27 cellular contexts compared by ENCODE assay signal in the genomic region with DNA sequence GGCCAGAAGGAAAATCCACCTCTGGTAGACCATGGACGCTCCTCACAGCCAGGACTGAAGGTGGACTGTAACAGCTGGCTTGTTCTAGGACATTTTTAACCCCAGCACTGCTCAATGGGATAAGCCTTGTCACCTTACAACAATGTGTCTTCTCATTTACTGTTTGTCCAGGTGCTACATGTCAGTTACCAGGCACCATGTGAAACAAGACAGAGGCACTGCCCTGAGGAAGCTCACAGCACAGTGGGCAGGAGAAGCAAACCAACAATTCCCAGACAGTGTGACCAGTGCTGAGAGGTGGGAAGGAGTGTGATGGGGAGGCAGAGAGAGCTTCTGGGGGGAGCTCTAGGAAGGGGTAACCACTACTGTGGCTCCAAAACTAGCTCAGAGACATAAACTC. TPM values are rescaled to one million over a fixed set of nuclear protein-coding genes. Genes with fewer than 3 reads are reported as not detected.
DNase-seq lines count a peak whose midpoint lies in the region; ATAC-seq and TF ChIP-seq lines count a peak whose summit lies in the region.
"Had no signal": no experiment of that assay in that cellular context is flagged by ENCODE, and none has a peak within 500 bp of the region (broad histone marks: within the 10 kb centered on the region; RNA-seq: fewer than 3 reads in every experiment).

No MANE protein-coding gene starts in this region.

- no peak overlapping the region for H2BK120ac ChIP-seq in mesenchymal stem cell (ENCODE audit: low read depth, low read length)

- no peaks in the 10 kb centered on the region for H3K4me1 ChIP-seq in CD8-positive, alpha-beta T cell (ENCODE audit: insufficient read depth, low read length)
- H3K4me1 ChIP-seq in HEK293 (ENCODE audit: control insufficient read depth, insufficient read depth, low read length) (no peaks in the 10 kb centered on the region), body of pancreas (no peaks in the 10 kb centered on the region), mesenchymal stem cell (ENCODE audit: control insufficient read depth, insufficient read depth, low read depth, low read length) (peaks cover 23% of the 10 kb centered on the region)

- no peak overlapping the region for H4K91ac ChIP-seq in mesenchymal stem cell (ENCODE audit: low read length)

- H3K14ac ChIP-seq in mesenchymal stem cell (ENCODE audit: low read length in 2 of 2) = no peak overlapping the region

- CTCF ChIA-PET in CD8-positive, alpha-beta T cell (lab: Charles Lee) = interaction anchor here (1.4 kb wide), 1 partner anchor 11 kb away, joined by 7 read pairs; a partner anchor contains a TSS
- CTCF ChIA-PET in HEK293 (lab: Yijun Ruan, JAX) = interaction anchor here (1.0 to 3.8 kb wide), 2 partner anchors 10 to 860 kb away, joined by 3 to 15 read pairs; a partner anchor contains a TSS

- H3K23ac ChIP-seq in mesenchymal stem cell (ENCODE audit: low read length in 2 of 2) = no peak overlapping the region

- H3K4me1 Mint-ChIP-seq in CD8-positive, alpha-beta T cell (ENCODE audit: low read depth) = peaks cover 25% of the 10 kb centered on the region
- H3K4me1 Mint-ChIP-seq in activated naive CD8-positive, alpha-beta T cell (ENCODE audit: low read depth) = peaks cover 45% of the 10 kb centered on the region
- H3K4me1 Mint-ChIP-seq in nephron progenitor cell = peaks cover 11% of the 10 kb centered on the region

- no peaks in the 10 kb centered on the region for H3K27me3 ChIP-seq in CD8-positive, alpha-beta T cell (ENCODE audit: insufficient read depth, low read length)
- no peaks in the 10 kb centered on the region for H3K27me3 ChIP-seq in body of pancreas
- no peaks in the 10 kb centered on the region for H3K27me3 ChIP-seq in mesenchymal stem cell (ENCODE audit: control insufficient read depth in 1 of 2, insufficient read depth in 1 of 2, low read length in 2 of 2)
- H3K27me3 ChIP-seq: brain microvascular endothelial cell had no signal

- TF ChIP-seq POLR2A in body of pancreas (IDR thresholded peaks at IDR 0.05) = no peak

- H3K4ac ChIP-seq in mesenchymal stem cell (ENCODE audit: low read depth in 1 of 2, low read length in 2 of 2) = no peak overlapping the region

- peaks cover 92% of the 10 kb centered on the region for H3K36me3 Mint-ChIP-seq in CD8-positive, alpha-beta T cell
- H3K36me3 Mint-ChIP-seq in activated naive CD8-positive, alpha-beta T cell = peaks cover 8% of the 10 kb centered on the region
- H3K36me3 Mint-ChIP-seq in nephron progenitor cell (ENCODE audit: low read depth) = peaks cover 89% of the 10 kb centered on the region

- WGBS in body of pancreas, 2 donors = 94 to 100% methylated on average over 1 of the region's 1 CpG
- WGBS in mesenchymal stem cell = 100% methylated on average over 1 of the region's 1 CpG

- H2BK5ac ChIP-seq in mesenchymal stem cell (ENCODE audit: low read depth, low read length, poor library complexity, severe bottlenecking) = no peak overlapping the region

- H2AK5ac ChIP-seq in mesenchymal stem cell (ENCODE audit: low read length, severe bottlenecking) = no peak overlapping the region

- H4K8ac ChIP-seq in mesenchymal stem cell (ENCODE audit: low read length) = no peak overlapping the region

- no peak for TF ChIP-seq CTCF in CD8-positive, alpha-beta T cell (IDR thresholded peaks at IDR 0.05)
- TF ChIP-seq CTCF in HEK293 (tag by site-specific recombination; IDR thresholded peaks at IDR 0.05) (no peak), nephron progenitor cell (IDR thresholded peaks at IDR 0.05) (no peak), body of pancreas (IDR thresholded peaks at IDR 0.05) (no peak)

- H3K79me1 ChIP-seq in mesenchymal stem cell (replicated peaks; ENCODE audit: low read length, poor library complexity, severe bottlenecking) = peaks cover 27% of the 10 kb centered on the region

- H2BK12ac ChIP-seq in mesenchymal stem cell (ENCODE audit: low read length in 2 of 2) = no peak overlapping the region

- ATAC-seq in CD8-positive, alpha-beta T cell = no peak
- ATAC-seq in body of pancreas = no peak
- ATAC-seq: GM23338 had no signal

- H3K4me3 ChIP-seq in CD8-positive, alpha-beta T cell (ENCODE audit: low read depth, low read length) = no peak overlapping the region
- H3K4me3 ChIP-seq in HEK293 (ENCODE audit: low read depth, low read length) (no peak overlapping the region), body of pancreas (no peak overlapping the region), mesenchymal stem cell (ENCODE audit: insufficient read depth in 1 of 2, low read depth in 1 of 2, low read length in 2 of 2) (no peak overlapping the region)
- H3K4me3 ChIP-seq: GM23338, psoas muscle had no signal

- no peaks in the 10 kb centered on the region for H3K9me3 Mint-ChIP-seq in CD8-positive, alpha-beta T cell
- no peaks in the 10 kb centered on the region for H3K9me3 Mint-ChIP-seq in activated naive CD8-positive, alpha-beta T cell (ENCODE audit: low read depth)
- H3K9me3 Mint-ChIP-seq in nephron progenitor cell = no peaks in the 10 kb centered on the region
- H3K9me3 Mint-ChIP-seq: CD4-positive, CD25-positive, alpha-beta regulatory T cell; type B pancreatic cell had no signal

- no peaks in the 10 kb centered on the region for H3K27me3 Mint-ChIP-seq in CD8-positive, alpha-beta T cell (ENCODE audit: low read depth)
- H3K27me3 Mint-ChIP-seq in activated naive CD8-positive, alpha-beta T cell = no peaks in the 10 kb centered on the region
- H3K27me3 Mint-ChIP-seq in nephron progenitor cell (ENCODE audit: low read depth, poor library complexity) = no peaks in the 10 kb centered on the region
- H3K27me3 Mint-ChIP-seq: CD4-positive, CD25-positive, alpha-beta regulatory T cell; naive thymus-derived CD4-positive, alpha-beta T cell; type B pancreatic cell had no signal

- no peak overlapping the region for H2AFZ ChIP-seq in mesenchymal stem cell (ENCODE audit: low read depth, low read length)
- H2AFZ ChIP-seq: GM23338 had no signal

- no peak for DNase-seq in CD8-positive, alpha-beta T cell
- no peak for DNase-seq in nephron progenitor cell
- no peak for DNase-seq in body of pancreas
- DNase-seq in stimulated activated CD4-positive, alpha-beta T cell treated with anti-CD3 and anti-CD28 coated beads, Interleukin-2, amount 100 ng/mL, for 48 hours = no peak
- DNase-seq in mesenchymal stem cell = no peak
- DNase-seq: activated CD4-positive, alpha-beta T cell treated with anti-CD3 and anti-CD28 coated beads for 48 hours; brain microvascular endothelial cell; CD4-positive, CD25-positive, alpha-beta regulatory T cell; DMS 273 treated with DMSO at 0.1 percent for 48 hours; effector CD4-positive, alpha-beta T cell; erythroblast; head of caudate nucleus; midbrain; naive thymus-derived CD4-positive, alpha-beta T cell; NCI-H1048; NCI-H1694 treated with DMSO at 0.1 percent for 48 hours; NCI-H524 treated with DMSO at 0.1 percent for 48 hours; nucleus accumbens; psoas muscle; SHP77 treated with DMSO at 0.1 percent for 48 hours; T-helper 9 cell had no signal

- H3K9me3 ChIP-seq in CD8-positive, alpha-beta T cell (ENCODE audit: low read length) = no peaks in the 10 kb centered on the region
- no peaks in the 10 kb centered on the region for H3K9me3 ChIP-seq in HEK293 (ENCODE audit: control insufficient read depth, insufficient read depth, low read depth, low read length)
- no peaks in the 10 kb centered on the region for H3K9me3 ChIP-seq in body of pancreas
- no peaks in the 10 kb centered on the region for H3K9me3 ChIP-seq in mesenchymal stem cell (ENCODE audit: control insufficient read depth, low read length)
- H3K9me3 ChIP-seq: psoas muscle had no signal

- H2BK15ac ChIP-seq in mesenchymal stem cell (ENCODE audit: low read depth, poor library complexity, severe bottlenecking) = no peak overlapping the region

- no peak overlapping the region for H3K4me2 ChIP-seq in mesenchymal stem cell (ENCODE audit: low read length, poor library complexity, severe bottlenecking)
- H3K4me2 ChIP-seq: GM23338 had no signal

- H3K27ac Mint-ChIP-seq in CD8-positive, alpha-beta T cell = peak overlapping the region; percentile 60
- H3K27ac Mint-ChIP-seq in activated naive CD8-positive, alpha-beta T cell = peak overlapping the region; percentile 23
- H3K27ac Mint-ChIP-seq in nephron progenitor cell = peak overlapping the region; percentile 58
- H3K27ac Mint-ChIP-seq: GM23338, type B pancreatic cell had no signal

- peaks cover 83% of the 10 kb centered on the region for H3K36me3 ChIP-seq in CD8-positive, alpha-beta T cell (ENCODE audit: insufficient read depth, low read length)
- H3K36me3 ChIP-seq in HEK293 (ENCODE audit: control insufficient read depth in 2 of 2, insufficient read depth in 1 of 2, low read length in 2 of 2) (peaks cover 54 to 100% of the 10 kb centered on the region in 2 experiments), body of pancreas (replicated peaks in 1 of 2; ENCODE audit: insufficient read depth in 1 of 2, low read depth in 2 of 2) (peaks cover 21 to 65% of the 10 kb centered on the region in 2 donors), mesenchymal stem cell (ENCODE audit: control insufficient read depth in 1 of 2, insufficient read depth in 2 of 2, low read depth in 1 of 2, low read length in 2 of 2) (peaks cover 91 to 97% of the 10 kb centered on the region in 2 experiments)

- POLR2A ChIA-PET in CD8-positive, alpha-beta T cell (lab: Charles Lee) = interaction anchor here (0.9 kb wide), 1 partner anchor 11 kb away, joined by 4 read pairs; a partner anchor contains a TSS
- POLR2A ChIA-PET in HEK293 (lab: Yijun Ruan, JAX) = interaction anchor here (3.6 kb wide), 1 partner anchor 10 kb away, joined by 34 read pairs; a partner anchor contains a TSS

- H3K9ac ChIP-seq in mesenchymal stem cell (ENCODE audit: low read length) = no peak overlapping the region

- intact Hi-C loops in CD8-positive, alpha-beta T cell (cut with DNase I, micrococcal nuclease) = no loop called here
- intact Hi-C loops in body of pancreas (cut with DNase I) = no loop called here

- no peak overlapping the region for H3K27ac ChIP-seq in CD8-positive, alpha-beta T cell (ENCODE audit: low read depth, low read length)
- H3K27ac ChIP-seq in HEK293 (ENCODE audit: extremely low read depth, low read depth, low read length) (no peak overlapping the region), body of pancreas (no peak overlapping the region), mesenchymal stem cell (ENCODE audit: low read length, poor library complexity, severe bottlenecking) (no peak overlapping the region)
- H3K27ac ChIP-seq: brain microvascular endothelial cell, HL-60, psoas muscle, VCaP had no signal

- H3K4me3 Mint-ChIP-seq in CD8-positive, alpha-beta T cell = no peak overlapping the region
- H3K4me3 Mint-ChIP-seq in activated naive CD8-positive, alpha-beta T cell = peak overlapping the region; percentile 20
- H3K4me3 Mint-ChIP-seq in nephron progenitor cell = no peak overlapping the region
- H3K4me3 Mint-ChIP-seq: CD4-positive, CD25-positive, alpha-beta regulatory T cell; GM23338; naive thymus-derived CD4-positive, alpha-beta T cell; type B pancreatic cell had no signal

- H3K18ac ChIP-seq in mesenchymal stem cell (ENCODE audit: low read depth in 1 of 2, low read length in 2 of 2) = no peak overlapping the region

RNA-seq across cellular contexts. Expression of a gene that starts 10.7 kb away (rescaled TPM):
- 100 to 1,000 TPM; 119 to 128 TPM for total RNA-seq in CD8-positive, alpha-beta T cell
- total RNA-seq in body of pancreas = 10 to 100 TPM; 18.2 to 42.5 TPM
- polyA plus RNA-seq in mesenchymal stem cell (2013, experiment 1 of 2) = 33.0 TPM
- 30.3 TPM for polyA plus RNA-seq in mesenchymal stem cell (2013, experiment 2 of 2)

RNA-seq across cellular contexts. Expression of a gene that starts 48.2 kb away (rescaled TPM):
- total RNA-seq in CD8-positive, alpha-beta T cell = 10 to 100 TPM; 28.9 to 29.1 TPM
- total RNA-seq in body of pancreas = 10 to 100 TPM; 23.1 to 24.4 TPM
- polyA plus RNA-seq in mesenchymal stem cell (2013, experiment 1 of 2) = 17.5 TPM
- polyA plus RNA-seq in mesenchymal stem cell (2013, experiment 2 of 2) = 16.6 TPM
